1 cellular context compared by ENCODE assay signal in the genomic region with DNA sequence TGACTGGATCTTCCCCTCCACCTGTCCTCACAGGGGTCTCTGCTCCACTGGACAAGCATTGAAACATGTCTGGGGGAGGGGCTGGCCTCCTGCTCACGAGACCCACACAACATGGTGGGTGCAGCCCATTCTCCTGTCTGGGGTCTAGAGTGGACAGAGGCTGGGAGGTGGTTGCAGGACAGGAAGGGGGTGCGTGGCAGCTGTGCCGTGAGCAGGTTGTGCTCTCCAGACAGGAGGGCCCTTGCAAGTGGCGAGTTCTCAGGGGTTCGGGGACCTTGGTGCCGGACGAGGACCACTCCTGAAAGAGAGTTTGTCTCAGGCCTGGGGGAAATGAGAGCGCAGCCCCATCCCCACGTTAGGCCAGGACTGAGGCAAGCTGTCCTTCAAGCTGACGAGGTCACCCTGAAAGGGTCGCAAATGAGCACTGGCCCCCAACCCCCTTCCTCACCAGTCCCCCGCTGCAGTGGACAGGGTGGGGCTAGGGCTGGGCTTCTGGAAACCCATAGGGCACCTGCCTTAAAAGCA.
TF ChIP-seq lines count a peak whose summit lies in the region.

No MANE protein-coding gene starts in this region.

TF ChIP-seq in HepG2, 621 proteins besides CTCF, POLR2A, EP300 and RAD21 (continued from another document):
- no peak for TF ChIP-seq ZNF781 (CRISPR knock-in tag; IDR thresholded peaks at IDR 0.05; ENCODE audit: borderline replicate concordance, not compliant biosample characterization)
- no peak for TF ChIP-seq ZNF143 (CRISPR knock-in tag; IDR thresholded peaks at IDR 0.05)
- no peak for TF ChIP-seq TOE1 (CRISPR knock-in tag; IDR thresholded peaks at IDR 0.05)
- no peak for TF ChIP-seq ZNF446 (CRISPR knock-in tag; IDR thresholded peaks at IDR 0.05)
